ENCODE assay signal across 8 cellular contexts in genomic region chr14:73771848-73772705, GRCh38. TPM values are rescaled to one million over a fixed set of nuclear protein-coding genes. Genes with fewer than 3 reads are reported as not detected.
DNase-seq lines count a peak whose midpoint lies in the region; ATAC-seq and TF ChIP-seq lines count a peak whose summit lies in the region.

No MANE protein-coding gene starts in this region.

- H2AFZ ChIP-seq in mesenchymal stem cell (ENCODE audit: low read depth, low read length): no peak overlapping the region

- peak overlapping the region in 1 of 2 experiments; percentile 48 for H3K18ac ChIP-seq in mesenchymal stem cell (ENCODE audit: low read depth in 1 of 2, low read length in 2 of 2)

- no peak overlapping the region for H3K27ac Mint-ChIP-seq in chondrocyte (ENCODE audit: unreplicated experiment)
- H3K27ac Mint-ChIP-seq in stimulated activated naive CD8-positive, alpha-beta T cell treated with anti-CD3 and anti-CD28 coated beads, Interleukin-15, amount 100 ng/mL, for 72 hours: peak overlapping the region; percentile 88 to 92

- H3K4me3 ChIP-seq in HEK293 (ENCODE audit: low read depth, low read length) (no peak overlapping the region), mesenchymal stem cell (ENCODE audit: insufficient read depth in 1 of 2, low read depth in 1 of 2, low read length in 2 of 2) (no peak overlapping the region)

- H3K27ac ChIP-seq in HEK293 (ENCODE audit: extremely low read depth, low read depth, low read length): peak overlapping the region; percentile 47
- H3K27ac ChIP-seq in mesenchymal stem cell (ENCODE audit: low read length, poor library complexity, severe bottlenecking): peak overlapping the region; percentile 71

- TF ChIP-seq CTCF in HEK293 (tag by site-specific recombination; IDR thresholded peaks at IDR 0.05) (no peak), chondrocyte (IDR thresholded peaks at IDR 0.05) (no peak)

- peak; percentile 59 for ATAC-seq in GM18498 (IDR thresholded peaks at IDR 0.05; ENCODE audit: unreplicated experiment)
- peak; percentile 69 to 78 for ATAC-seq in activated CD4-positive, CD25-positive, alpha-beta regulatory T cell treated with anti-CD3 and anti-CD28 coated beads, Interleukin-2, amount 50 U/mL, for 24 hours
- peak; percentile 80 for ATAC-seq in stimulated activated naive CD8-positive, alpha-beta T cell treated with anti-CD3 and anti-CD28 coated beads, Interleukin-15, amount 100 ng/mL, for 72 hours

- H3K4me1 Mint-ChIP-seq in chondrocyte (ENCODE audit: low read depth): peaks cover 36% of the 10 kb centered on the region
- peaks cover 80% of the 10 kb centered on the region for H3K4me1 Mint-ChIP-seq in stimulated activated naive CD8-positive, alpha-beta T cell treated with anti-CD3 and anti-CD28 coated beads, Interleukin-15, amount 100 ng/mL, for 72 hours

- H3K36me3 Mint-ChIP-seq in chondrocyte (ENCODE audit: low read depth): no peaks in the 10 kb centered on the region

- no peak overlapping the region for H2BK15ac ChIP-seq in mesenchymal stem cell (ENCODE audit: low read depth, poor library complexity, severe bottlenecking)

- H3K79me1 ChIP-seq in mesenchymal stem cell (replicated peaks; ENCODE audit: low read length, poor library complexity, severe bottlenecking): peaks cover 8% of the 10 kb centered on the region

- H3K27me3 ChIP-seq in mesenchymal stem cell (ENCODE audit: control insufficient read depth in 1 of 2, insufficient read depth in 1 of 2, low read length in 2 of 2): no peaks in the 10 kb centered on the region

- H2BK5ac ChIP-seq in mesenchymal stem cell (ENCODE audit: low read depth, low read length, poor library complexity, severe bottlenecking): no peak overlapping the region

- no peak overlapping the region for H3K9ac ChIP-seq in mesenchymal stem cell (ENCODE audit: low read length)

- no peak overlapping the region for H2BK120ac ChIP-seq in mesenchymal stem cell (ENCODE audit: low read depth, low read length)

- WGBS in mesenchymal stem cell: 38% methylated on average over 6 of the region's 7 CpGs

- POLR2A ChIA-PET in HEK293 (lab: Yijun Ruan, JAX): interaction anchor here (0.7 to 2.7 kb wide), 4 partner anchors 10 to 14 kb away, joined by 3 to 14 read pairs (median 8); a partner anchor contains a TSS

- H3K14ac ChIP-seq in mesenchymal stem cell (ENCODE audit: low read length in 2 of 2): peak overlapping the region in 1 of 2 experiments; percentile 8

- no peak overlapping the region for H2AK5ac ChIP-seq in mesenchymal stem cell (ENCODE audit: low read length, severe bottlenecking)

- H3K4me3 Mint-ChIP-seq in chondrocyte (ENCODE audit: unreplicated experiment): no peak overlapping the region
- peak overlapping the region; percentile 70 to 73 for H3K4me3 Mint-ChIP-seq in stimulated activated naive CD8-positive, alpha-beta T cell treated with anti-CD3 and anti-CD28 coated beads, Interleukin-15, amount 100 ng/mL, for 72 hours

- no peak overlapping the region for H4K91ac ChIP-seq in mesenchymal stem cell (ENCODE audit: low read length)

- no peak overlapping the region for H3K4ac ChIP-seq in mesenchymal stem cell (ENCODE audit: low read depth in 1 of 2, low read length in 2 of 2)

- peak; percentile 75 for DNase-seq in NCI-H1105 (lab: John Stamatoyannopoulos, UW)
- DNase-seq in chondrocyte (ENCODE audit: low spot score): peak; percentile 68
- peak; percentile 70 for DNase-seq in mesenchymal stem cell
- peak; percentile 75 to 85 for DNase-seq in stimulated activated naive CD8-positive, alpha-beta T cell treated with anti-CD3 and anti-CD28 coated beads, Interleukin-15, amount 100 ng/mL, for 72 hours
- DNase-seq in T-helper 9 cell: no peak

- H3K27me3 Mint-ChIP-seq in chondrocyte (ENCODE audit: low read depth): no peaks in the 10 kb centered on the region
- H3K27me3 Mint-ChIP-seq in stimulated activated naive CD8-positive, alpha-beta T cell treated with anti-CD3 and anti-CD28 coated beads, Interleukin-15, amount 100 ng/mL, for 72 hours: no peaks in the 10 kb centered on the region

- peak overlapping the region; percentile 32 for H4K8ac ChIP-seq in mesenchymal stem cell (ENCODE audit: low read length)

- CTCF ChIA-PET in HEK293 (lab: Yijun Ruan, JAX): interaction anchor here (0.5 to 3.4 kb wide), 4 partner anchors 13 to 497 kb away, joined by 4 to 19 read pairs (median 5); a partner anchor contains a TSS

- H3K4me1 ChIP-seq in HEK293 (ENCODE audit: control insufficient read depth, insufficient read depth, low read length): peaks cover 13% of the 10 kb centered on the region
- peaks cover 38% of the 10 kb centered on the region for H3K4me1 ChIP-seq in mesenchymal stem cell (ENCODE audit: control insufficient read depth, insufficient read depth, low read depth, low read length)

- H3K9me3 ChIP-seq in HEK293 (ENCODE audit: control insufficient read depth, insufficient read depth, low read depth, low read length) (no peaks in the 10 kb centered on the region), mesenchymal stem cell (ENCODE audit: control insufficient read depth, low read length) (no peaks in the 10 kb centered on the region)

- H3K23ac ChIP-seq in mesenchymal stem cell (ENCODE audit: low read length in 2 of 2): no peak overlapping the region

- H3K9me3 Mint-ChIP-seq in chondrocyte (ENCODE audit: low read depth): no peaks in the 10 kb centered on the region
- H3K9me3 Mint-ChIP-seq in stimulated activated naive CD8-positive, alpha-beta T cell treated with anti-CD3 and anti-CD28 coated beads, Interleukin-15, amount 100 ng/mL, for 72 hours: no peaks in the 10 kb centered on the region

- H3K4me2 ChIP-seq in mesenchymal stem cell (ENCODE audit: low read length, poor library complexity, severe bottlenecking): no peak overlapping the region

- H3K36me3 ChIP-seq in HEK293 (ENCODE audit: control insufficient read depth in 2 of 2, insufficient read depth in 1 of 2, low read length in 2 of 2): no peaks in the 10 kb centered on the region
- H3K36me3 ChIP-seq in mesenchymal stem cell (ENCODE audit: control insufficient read depth in 1 of 2, insufficient read depth in 2 of 2, low read depth in 1 of 2, low read length in 2 of 2): peaks cover 0 to 6% of the 10 kb centered on the region in 2 experiments

- H2BK12ac ChIP-seq in mesenchymal stem cell (ENCODE audit: low read length in 2 of 2): no peak overlapping the region

TF ChIP-seq in HEK293, 187 proteins besides CTCF, POLR2A, EP300 and RAD21 (continues in another document):
- no peak for TF ChIP-seq ZNF223 (tag by site-specific recombination; IDR thresholded peaks at IDR 0.05)
- TF ChIP-seq ZNF529 (tag by site-specific recombination; IDR thresholded peaks at IDR 0.05; ENCODE audit: insufficient replicate concordance): peak; percentile 31
- TF ChIP-seq WT1 (tag by site-specific recombination; IDR thresholded peaks at IDR 0.05): 0 out of 2 replicates have a peak, but pooled peaks have one; percentile 11
- TF ChIP-seq ZNF214 (tag by site-specific recombination; IDR thresholded peaks at IDR 0.05; ENCODE audit: borderline replicate concordance): peak; percentile 65; the same call in 1 of the 2 replicates
- peak; percentile 87 for TF ChIP-seq ZNF660 (tag by site-specific recombination; IDR thresholded peaks at IDR 0.05)
- TF ChIP-seq ZNF580 (tag by site-specific recombination; IDR thresholded peaks at IDR 0.05): peak; percentile 7; the same call in 1 of the 2 replicates
- TF ChIP-seq ZBTB17 (tag by site-specific recombination; IDR thresholded peaks at IDR 0.05): peak; percentile 84
- TF ChIP-seq EGR2 (tag by site-specific recombination; IDR thresholded peaks at IDR 0.05; ENCODE audit: low read depth): peak; percentile 71
- TF ChIP-seq BCL11B (tag by site-specific recombination; IDR thresholded peaks at IDR 0.05; ENCODE audit: low read depth): no peak
- no peak for TF ChIP-seq ZNF239 (tag by site-specific recombination; IDR thresholded peaks at IDR 0.05)
- no peak for TF ChIP-seq ZNF169 (tag by site-specific recombination; IDR thresholded peaks at IDR 0.05)
- TF ChIP-seq ZFHX2 (tag by site-specific recombination; conservative IDR thresholded peaks at IDR 0.05): peak; percentile 87
- TF ChIP-seq SP2 (tag by site-specific recombination; IDR thresholded peaks at IDR 0.05): peak; percentile 42
- TF ChIP-seq ZNF561 (tag by site-specific recombination; IDR thresholded peaks at IDR 0.05; ENCODE audit: borderline replicate concordance): 0 out of 2 replicates have a peak, but pooled peaks have one; percentile 47
- TF ChIP-seq REPIN1 (tag by site-specific recombination; IDR thresholded peaks at IDR 0.05; ENCODE audit: low read depth): no peak
- TF ChIP-seq KLF10 (tag by site-specific recombination; IDR thresholded peaks at IDR 0.05): peak; percentile 57
- peak; percentile 60 for TF ChIP-seq GLIS2 (tag by site-specific recombination; IDR thresholded peaks at IDR 0.05)
- TF ChIP-seq ZNF112 (tag by site-specific recombination; IDR thresholded peaks at IDR 0.05): peak; percentile 47; the same call in 1 of the 2 replicates
- TF ChIP-seq ZXDB (tag by site-specific recombination; IDR thresholded peaks at IDR 0.05): peak; percentile 83
- TF ChIP-seq ZBTB20 (tag by site-specific recombination; IDR thresholded peaks at IDR 0.05): peak; percentile 82
- no peak for TF ChIP-seq ZNF146 (tag by site-specific recombination; IDR thresholded peaks at IDR 0.05)
- peak; percentile 82 for TF ChIP-seq PATZ1 (tag by site-specific recombination; IDR thresholded peaks at IDR 0.05)
- peak; percentile 84 for TF ChIP-seq ZNF184 (tag by site-specific recombination; IDR thresholded peaks at IDR 0.05)

RNA-seq across cellular contexts. Expression of gene PNMA1, which starts 57.9 kb away (rescaled TPM):
- 72.0 to 85.2 TPM (median 72.1 TPM) in 3 replicates for total RNA-seq in chondrocyte
- 53.1 TPM for polyA plus RNA-seq in mesenchymal stem cell (2013, experiment 1 of 2)
- 53.5 TPM for polyA plus RNA-seq in mesenchymal stem cell (2013, experiment 2 of 2)
